Comparison of ENCODE assay signal across 1 cellular context in the genomic region with DNA sequence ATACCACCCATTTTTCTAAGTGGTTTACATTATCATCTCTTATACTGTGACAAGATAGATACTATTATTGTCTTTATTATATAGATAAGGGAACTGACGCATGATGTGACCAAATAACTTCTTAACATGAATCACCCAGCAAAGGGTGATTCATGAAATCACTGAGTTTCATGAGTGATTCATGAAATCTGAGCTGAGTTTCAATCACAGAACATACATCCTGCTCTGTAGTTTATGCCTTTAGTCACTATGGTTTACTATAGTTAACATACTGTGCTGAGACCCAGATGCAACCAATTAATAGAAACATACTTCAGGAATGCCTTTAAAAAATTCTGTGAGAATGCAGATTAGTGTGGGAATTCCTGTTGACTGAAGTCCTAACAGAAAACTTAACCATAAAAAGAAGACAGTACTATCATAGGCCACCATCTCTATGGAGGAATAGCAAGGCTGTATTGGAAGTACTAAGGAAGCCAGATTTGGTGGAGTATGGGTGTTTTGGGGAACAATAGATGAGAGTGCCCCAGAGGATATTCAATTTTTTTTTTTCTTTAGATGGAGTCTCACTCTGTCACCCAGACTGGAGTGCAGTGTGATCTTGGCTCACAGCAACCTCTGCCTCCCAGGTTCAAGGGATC.
TF ChIP-seq lines count a peak whose summit lies in the region.

No MANE protein-coding gene starts in this region.

TF ChIP-seq in SK-N-SH, 30 proteins besides CTCF, POLR2A, EP300 and RAD21 (continued from another document):
- no peak for TF ChIP-seq FOXJ3 (CRISPR knock-in tag; IDR thresholded peaks at IDR 0.05)
- TF ChIP-seq IRF3 (IDR thresholded peaks at IDR 0.05; ENCODE audit: low read depth, low read length): no peak
- no peak for TF ChIP-seq MXI1 (IDR thresholded peaks at IDR 0.05; ENCODE audit: low read depth, low read length)
- peak; percentile 56; the same call in 1 of the 2 replicates for TF ChIP-seq MEF2A (IDR thresholded peaks at IDR 0.05; ENCODE audit: borderline replicate concordance, low read depth)
- no peak for TF ChIP-seq TAF1 (IDR thresholded peaks at IDR 0.05; ENCODE audit: borderline replicate concordance, low read depth, low read length)
- TF ChIP-seq TEAD4 (IDR thresholded peaks at IDR 0.05; ENCODE audit: borderline replicate concordance, insufficient read depth): 0 out of 2 replicates have a peak, but pooled peaks have one; percentile 67
- peak; percentile 59; the same call in 1 of the 2 replicates for TF ChIP-seq FOXM1 (IDR thresholded peaks at IDR 0.05; ENCODE audit: low read depth)
- TF ChIP-seq, protein P1, sequence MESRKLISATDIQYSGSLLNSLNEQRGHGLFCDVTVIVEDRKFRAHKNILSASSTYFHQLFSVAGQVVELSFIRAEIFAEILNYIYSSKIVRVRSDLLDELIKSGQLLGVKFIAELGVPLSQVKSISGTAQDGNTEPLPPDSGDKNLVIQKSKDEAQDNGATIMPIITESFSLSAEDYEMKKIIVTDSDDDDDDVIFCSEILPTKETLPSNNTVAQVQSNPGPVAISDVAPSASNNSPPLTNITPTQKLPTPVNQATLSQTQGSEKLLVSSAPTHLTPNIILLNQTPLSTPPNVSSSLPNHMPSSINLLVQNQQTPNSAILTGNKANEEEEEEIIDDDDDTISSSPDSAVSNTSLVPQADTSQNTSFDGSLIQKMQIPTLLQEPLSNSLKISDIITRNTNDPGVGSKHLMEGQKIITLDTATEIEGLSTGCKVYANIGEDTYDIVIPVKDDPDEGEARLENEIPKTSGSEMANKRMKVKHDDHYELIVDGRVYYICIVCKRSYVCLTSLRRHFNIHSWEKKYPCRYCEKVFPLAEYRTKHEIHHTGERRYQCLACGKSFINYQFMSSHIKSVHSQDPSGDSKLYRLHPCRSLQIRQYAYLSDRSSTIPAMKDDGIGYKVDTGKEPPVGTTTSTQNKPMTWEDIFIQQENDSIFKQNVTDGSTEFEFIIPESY (IDR thresholded peaks at IDR 0.05; ENCODE audit: borderline replicate concordance, low read depth): peak; percentile 66; the same call in 1 of the 2 replicates
- TF ChIP-seq JUND (IDR thresholded peaks at IDR 0.05): peak; percentile 97
- TF ChIP-seq NRF1 (IDR thresholded peaks at IDR 0.05; ENCODE audit: low read depth, low read length): no peak
- TF ChIP-seq NFIC (IDR thresholded peaks at IDR 0.05; ENCODE audit: borderline replicate concordance): peak; percentile 70; the same call in 1 of the 2 replicates
- no peak for TF ChIP-seq SMC3 (IDR thresholded peaks at IDR 0.05; ENCODE audit: low read depth, low read length)
